ENCODE assay signal across 8 cellular contexts in genomic region chr14:77707355-77707723, GRCh38. TPM values are rescaled to one million over a fixed set of nuclear protein-coding genes. Genes with fewer than 3 reads are reported as not detected.
DNase-seq lines count a peak whose midpoint lies in the region; ATAC-seq and TF ChIP-seq lines count a peak whose summit lies in the region.

No MANE protein-coding gene starts in this region.

- H3K27ac ChIP-seq in AG04450 (ENCODE audit: low read depth, low read length), result peak overlapping the region; percentile 49
- no peak overlapping the region for H3K27ac ChIP-seq in neuronal stem cell (replicated peaks; ENCODE audit: low read length)

- no CpG with 5 or more reads among the region's 14 CpGs for WGBS in neuronal stem cell (ENCODE audit: extremely low coverage in 2 of 2, insufficient read length in 2 of 2, insufficient replicate concordance in 1 of 2), 2 donors

- CTCF ChIA-PET in AG04450 (lab: Charles Lee), result interaction anchor here (0.6 to 3.0 kb wide), 7 partner anchors 49 to 406 kb away, joined by 3 to 26 read pairs (median 4); partner anchors contain the start of genes AHSA1 and VIPAS39
- CTCF ChIA-PET in activated CD8-positive, alpha-beta T cell treated with anti-CD3 and anti-CD28 coated beads, Interleukin-2, amount 10 ng/mL, durations not matched to agents 7 days and 5 days (lab: Charles Lee), result interaction anchor here (1.4 to 5.0 kb wide), 2 partner anchors 13 to 248 kb away, joined by 4 to 24 read pairs; no protein-coding TSS in a partner anchor

- H2AK5ac ChIP-seq in neuronal stem cell (ENCODE audit: low read depth, low read length), result no peak overlapping the region

- H3K36me3 ChIP-seq in MG63 (peaks cover 21% of the 10 kb centered on the region), neuronal stem cell (replicated peaks in 1 of 2; ENCODE audit: control insufficient read depth in 2 of 2, insufficient read depth in 2 of 2, low read length in 2 of 2) (peaks cover 12 to 53% of the 10 kb centered on the region in 2 donors)

- H3K18ac ChIP-seq in neuronal stem cell (ENCODE audit: low read length), result no peak overlapping the region

- no peaks in the 10 kb centered on the region for H3K9me3 Mint-ChIP-seq in activated CD8-positive, alpha-beta T cell treated with anti-CD3 and anti-CD28 coated beads, Interleukin-2, amount 10 ng/mL, durations not matched to agents 7 days and 5 days (ENCODE audit: insufficient read depth)

- no peak overlapping the region for H3K23ac ChIP-seq in neuronal stem cell (ENCODE audit: low read depth, low read length, poor library complexity)

- H3K9me3 ChIP-seq in AG04450 (ENCODE audit: control insufficient read depth, insufficient read depth, low read length) (no peaks in the 10 kb centered on the region), MG63 (no peaks in the 10 kb centered on the region), neuronal stem cell (replicated peaks in 1 of 2; ENCODE audit: control insufficient read depth in 2 of 2, insufficient read depth in 1 of 2, low read depth in 1 of 2, low read length in 2 of 2) (no peaks in the 10 kb centered on the region)

- ATAC-seq in activated CD8-positive, alpha-beta T cell treated with anti-CD3 and anti-CD28 coated beads, Interleukin-2, amount 10 ng/mL, durations not matched to agents 7 days and 5 days, result peak; percentile 31

- no peak overlapping the region for H3K4ac ChIP-seq in neuronal stem cell (ENCODE audit: low read length)

- TF ChIP-seq CTCF in AG04450 (IDR thresholded peaks at IDR 0.05; ENCODE audit: low read depth, low read length) (peak; percentile 61), HFF-Myc (IDR thresholded peaks at IDR 0.05; ENCODE audit: low read depth, low read length, missing control alignments) (peak; percentile 46)

- peak overlapping the region; percentile 90 for H3K27ac Mint-ChIP-seq in activated CD8-positive, alpha-beta T cell treated with anti-CD3 and anti-CD28 coated beads, Interleukin-2, amount 10 ng/mL, durations not matched to agents 7 days and 5 days

- H4K91ac ChIP-seq in neuronal stem cell (ENCODE audit: low read depth, low read length, poor library complexity), result no peak overlapping the region

- H2BK15ac ChIP-seq in neuronal stem cell (ENCODE audit: low read length), result no peak overlapping the region

- peaks cover 4 to 14% of the 10 kb centered on the region in 2 donors for H3K4me1 ChIP-seq in neuronal stem cell (ENCODE audit: control insufficient read depth in 2 of 2, insufficient read depth in 1 of 2, low read depth in 1 of 2, low read length in 2 of 2)

- H3K4me1 Mint-ChIP-seq in activated CD8-positive, alpha-beta T cell treated with anti-CD3 and anti-CD28 coated beads, Interleukin-2, amount 10 ng/mL, durations not matched to agents 7 days and 5 days (ENCODE audit: low read depth), result peaks cover 26% of the 10 kb centered on the region

- no peaks in the 10 kb centered on the region for H3K27me3 Mint-ChIP-seq in activated CD8-positive, alpha-beta T cell treated with anti-CD3 and anti-CD28 coated beads, Interleukin-2, amount 10 ng/mL, durations not matched to agents 7 days and 5 days (ENCODE audit: low read depth)

- H3K27me3 ChIP-seq in AG04450 (ENCODE audit: control insufficient read depth, insufficient read depth, low read length) (no peaks in the 10 kb centered on the region), MG63 (no peaks in the 10 kb centered on the region), neuronal stem cell (ENCODE audit: control insufficient read depth in 3 of 3, insufficient read depth in 3 of 3, low read depth in 1 of 3, low read length in 3 of 3) (no peaks in the 10 kb centered on the region)

- H3K4me3 ChIP-seq in AG04450 (ENCODE audit: low read depth, low read length), result peak overlapping the region; percentile 94
- H3K4me3 ChIP-seq in HFF-Myc (replicated peaks; ENCODE audit: low read depth, low read length), result peak overlapping the region; percentile 98
- peak overlapping the region; percentile 88 for H3K4me3 ChIP-seq in MG63
- H3K4me3 ChIP-seq in neuronal stem cell (ENCODE audit: low read length in 2 of 2), result peak overlapping the region; percentile 97 to 98

- H2BK12ac ChIP-seq in neuronal stem cell (ENCODE audit: low read length), result no peak overlapping the region

- no peak overlapping the region for H2BK5ac ChIP-seq in neuronal stem cell (ENCODE audit: low read length)

- no peak overlapping the region for H4K8ac ChIP-seq in neuronal stem cell (ENCODE audit: low read depth, low read length)

- DNase-seq in AG04450 (ENCODE audit: low read depth, low spot score) (peak; percentile 15), GM04504 (ENCODE audit: low read depth) (peak; percentile 28), HFF-Myc (ENCODE audit: extremely low read depth, low read depth) (peak; percentile 12), MG63 (peak; percentile 11), foreskin melanocyte (peak; percentile 32), neuronal stem cell (ENCODE audit: low spot score) (peak; percentile 14), NCI-H1048 (lab: John Stamatoyannopoulos, UW) (no peak)
- peak; percentile 38 for DNase-seq in activated CD8-positive, alpha-beta T cell treated with anti-CD3 and anti-CD28 coated beads, Interleukin-2, amount 10 ng/mL, durations not matched to agents 7 days and 5 days

- H3K4me3 Mint-ChIP-seq in activated CD8-positive, alpha-beta T cell treated with anti-CD3 and anti-CD28 coated beads, Interleukin-2, amount 10 ng/mL, durations not matched to agents 7 days and 5 days, result peak overlapping the region; percentile 89

- no peak overlapping the region for H3K14ac ChIP-seq in neuronal stem cell (ENCODE audit: low read length)

- peak overlapping the region; percentile 92 for H2AFZ ChIP-seq in neuronal stem cell (ENCODE audit: low read length)

- H3K36me3 Mint-ChIP-seq in activated CD8-positive, alpha-beta T cell treated with anti-CD3 and anti-CD28 coated beads, Interleukin-2, amount 10 ng/mL, durations not matched to agents 7 days and 5 days (ENCODE audit: low read depth), result peaks cover 35% of the 10 kb centered on the region

- H2BK120ac ChIP-seq in neuronal stem cell (ENCODE audit: low read depth, low read length), result no peak overlapping the region

- POLR2A ChIA-PET in AG04450 (lab: Yijun Ruan, JAX), result no interaction called here
- POLR2A ChIA-PET in activated CD8-positive, alpha-beta T cell treated with anti-CD3 and anti-CD28 coated beads, Interleukin-2, amount 10 ng/mL, durations not matched to agents 7 days and 5 days (lab: Charles Lee), result interaction anchor here (1.6 kb wide), 1 partner anchor 154 kb away, joined by 4 read pairs; no protein-coding TSS in a partner anchor

- peak overlapping the region; percentile 78 for H3K9ac ChIP-seq in neuronal stem cell (ENCODE audit: low read depth, low read length, poor library complexity)

- peaks cover 4% of the 10 kb centered on the region for H3K79me1 ChIP-seq in neuronal stem cell (ENCODE audit: low read depth, low read length)

- peak overlapping the region; percentile 51 for H3K4me2 ChIP-seq in neuronal stem cell (ENCODE audit: insufficient read depth, low read length, poor library complexity, severe bottlenecking)

RNA-seq across cellular contexts. Expression of gene ALKBH1, which starts 0.5 kb away (rescaled TPM):
- 12.7 and 14.0 TPM in 2 replicates for polyA plus RNA-seq in AG04450 (2011; rRNA removed)
- 9.6 and 12.5 TPM in 2 replicates for polyA minus RNA-seq in AG04450 (2011; rRNA and poly(A)+ RNA removed)
- total RNA-seq in MG63 (2014; rRNA removed; shearing (Covaris generic); ENCODE audit: low replicate concordance), result 7.1 and 8.8 TPM in 2 replicates
- 10 to 100 TPM; 12.9 to 14.8 TPM for total RNA-seq in activated CD8-positive, alpha-beta T cell treated with anti-CD3 and anti-CD28 coated beads, Interleukin-2, amount 10 ng/mL, durations not matched to agents 7 days and 5 days
- 7.8 TPM for polyA plus RNA-seq in neuronal stem cell (2013, experiment 1 of 2)
- 8.5 TPM for polyA plus RNA-seq in neuronal stem cell (2013, experiment 2 of 2)

RNA-seq across cellular contexts. Expression of gene SLIRP, which starts 0.6 kb away (rescaled TPM):
- 244 and 308 TPM in 2 replicates for polyA plus RNA-seq in AG04450 (2011; rRNA removed)
- 32.9 and 34.3 TPM in 2 replicates for polyA minus RNA-seq in AG04450 (2011; rRNA and poly(A)+ RNA removed)
- 323 and 825 TPM in 2 replicates for total RNA-seq in MG63 (2014; rRNA removed; shearing (Covaris generic); ENCODE audit: low replicate concordance)
- 100 to 1,000 TPM in 1 of 2 experiments, 10 to 100 TPM in 1; 92.1 to 101 TPM for total RNA-seq in activated CD8-positive, alpha-beta T cell treated with anti-CD3 and anti-CD28 coated beads, Interleukin-2, amount 10 ng/mL, durations not matched to agents 7 days and 5 days
- 375 TPM for polyA plus RNA-seq in neuronal stem cell (2013, experiment 1 of 2)
- polyA plus RNA-seq in neuronal stem cell (2013, experiment 2 of 2), result 379 TPM

RNA-seq across cellular contexts. Expression of gene SNW1, which starts 53.6 kb away (rescaled TPM):
- polyA plus RNA-seq in AG04450 (2011; rRNA removed), result 40.3 and 54.9 TPM in 2 replicates
- 20.9 and 23.8 TPM in 2 replicates for polyA minus RNA-seq in AG04450 (2011; rRNA and poly(A)+ RNA removed)
- 34.8 and 39.5 TPM in 2 replicates for total RNA-seq in MG63 (2014; rRNA removed; shearing (Covaris generic); ENCODE audit: low replicate concordance)
- 100 to 1,000 TPM in 1 of 2 experiments, 10 to 100 TPM in 1; 94.4 to 100 TPM for total RNA-seq in activated CD8-positive, alpha-beta T cell treated with anti-CD3 and anti-CD28 coated beads, Interleukin-2, amount 10 ng/mL, durations not matched to agents 7 days and 5 days
- 97.7 TPM for polyA plus RNA-seq in neuronal stem cell (2013, experiment 1 of 2)
- polyA plus RNA-seq in neuronal stem cell (2013, experiment 2 of 2), result 106 TPM
